ENCODE assay signal across 16 cellular contexts in genomic region chr1:225861834-225862580, GRCh38. TPM values are rescaled to one million over a fixed set of nuclear protein-coding genes. Genes with fewer than 3 reads are reported as not detected.
"Had no signal": no experiment of that assay in that cellular context is flagged by ENCODE, and none has a peak within 500 bp of the region (broad histone marks: within the 10 kb centered on the region; RNA-seq: fewer than 3 reads in every experiment).

No MANE protein-coding gene starts in this region.

- H3K9me3 ChIP-seq: colonic mucosa, esophagus muscularis mucosa, left ventricle myocardium inferior had no signal

- FAIRE-seq: kidney had no signal

- ATAC-seq: activated CD4-positive, alpha-beta T cell treated with anti-CD3 and anti-CD28 coated beads for 36 hours; natural killer cell had no signal

- H3K4me1 ChIP-seq: left ventricle myocardium inferior had no signal

- H3K27ac ChIP-seq: colonic mucosa, left ventricle myocardium inferior, skin epidermis had no signal

- H3K4me3 ChIP-seq: colonic mucosa, esophagus muscularis mucosa, left ventricle myocardium inferior, skin epidermis had no signal

- H3K27me3 ChIP-seq: colonic mucosa, esophagus muscularis mucosa had no signal

- DNase-seq: activated CD4-positive, alpha-beta memory T cell treated with anti-CD3 and anti-CD28 coated beads, Interleukin-2, amount 10 ng/mL, durations not matched to agents 7 days and 5 days; activated CD4-positive, alpha-beta T cell treated with anti-CD3 and anti-CD28 coated beads for 36 hours; activated CD8-positive, alpha-beta memory T cell treated with anti-CD3 and anti-CD28 coated beads, Interleukin-2, amount 50 U/mL, for 4 hours; caudate nucleus; colonic mucosa; hippocampal formation; kidney; left ventricle myocardium inferior; mesenchymal stem cell; natural killer cell; nucleus accumbens; stimulated activated CD4-positive, alpha-beta T cell treated with anti-CD3 and anti-CD28 coated beads, Interleukin-4, amount 100 ng/mL, for 4 hours; stimulated activated CD8-positive, alpha-beta memory T cell treated with anti-CD3 and anti-CD28 coated beads, Interleukin-4, amount 100 ng/mL, for 48 hours had no signal

RNA-seq across cellular contexts. Expression of gene LEFTY1, which starts 26.9 kb away (rescaled TPM):
- total RNA-seq: activated CD4-positive, alpha-beta memory T cell treated with anti-CD3 and anti-CD28 coated beads, Interleukin-2, amount 10 ng/mL, durations not matched to agents 7 days and 5 days; activated CD4-positive, alpha-beta T cell treated with anti-CD3 and anti-CD28 coated beads for 36 hours; glomerular endothelial cell; natural killer cell had no signal
